ENCODE assay signal across 2 cellular contexts in the genomic region with DNA sequence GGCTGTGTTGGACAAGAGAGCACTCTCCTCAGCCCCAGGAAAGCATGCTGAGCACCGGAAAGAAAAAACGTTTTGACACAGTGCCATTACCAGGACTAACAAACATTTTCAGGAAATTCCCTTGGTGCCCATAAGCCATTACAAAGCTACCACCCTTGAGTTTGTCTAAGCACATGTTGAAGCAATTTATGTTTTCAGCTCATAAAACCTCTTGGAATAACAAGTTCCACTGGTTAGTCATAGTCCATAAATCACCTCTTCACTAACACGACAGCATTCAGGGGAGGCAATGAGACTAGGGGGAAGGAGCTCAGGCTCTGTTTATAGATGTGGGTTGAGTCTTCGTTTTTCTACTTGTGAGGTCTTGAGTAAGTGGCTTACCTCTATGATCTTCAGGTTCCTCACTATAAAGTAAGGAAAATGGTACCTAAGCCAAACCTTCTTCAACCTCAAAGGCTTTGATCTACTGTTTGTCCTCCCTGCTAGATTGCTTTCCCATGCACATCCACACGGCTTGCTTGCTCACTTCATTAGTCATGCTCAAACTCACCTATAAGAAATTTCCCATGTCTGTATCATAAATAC.
TF ChIP-seq lines count a peak whose summit lies in the region.

No MANE protein-coding gene starts in this region.

TF ChIP-seq in A549, 52 proteins besides CTCF, POLR2A, EP300 and RAD21 (continued from another document):
- TF ChIP-seq, protein P1, sequence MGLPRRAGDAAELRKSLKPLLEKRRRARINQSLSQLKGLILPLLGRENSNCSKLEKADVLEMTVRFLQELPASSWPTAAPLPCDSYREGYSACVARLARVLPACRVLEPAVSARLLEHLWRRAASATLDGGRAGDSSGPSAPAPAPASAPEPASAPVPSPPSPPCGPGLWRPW (IDR thresholded peaks at IDR 0.05), result peak; percentile 83
- TF ChIP-seq, protein P2, sequence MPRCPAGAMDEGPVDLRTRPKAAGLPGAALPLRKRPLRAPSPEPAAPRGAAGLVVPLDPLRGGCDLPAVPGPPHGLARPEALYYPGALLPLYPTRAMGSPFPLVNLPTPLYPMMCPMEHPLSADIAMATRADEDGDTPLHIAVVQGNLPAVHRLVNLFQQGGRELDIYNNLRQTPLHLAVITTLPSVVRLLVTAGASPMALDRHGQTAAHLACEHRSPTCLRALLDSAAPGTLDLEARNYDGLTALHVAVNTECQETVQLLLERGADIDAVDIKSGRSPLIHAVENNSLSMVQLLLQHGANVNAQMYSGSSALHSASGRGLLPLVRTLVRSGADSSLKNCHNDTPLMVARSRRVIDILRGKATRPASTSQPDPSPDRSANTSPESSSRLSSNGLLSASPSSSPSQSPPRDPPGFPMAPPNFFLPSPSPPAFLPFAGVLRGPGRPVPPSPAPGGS (IDR thresholded peaks at IDR 0.05), result peak; percentile 98; the same call in 2 of the 3 replicates
- TF ChIP-seq FOSB (CRISPR knock-in tag; IDR thresholded peaks at IDR 0.05), result no peak
- TF ChIP-seq RFX5 (IDR thresholded peaks at IDR 0.05), result no peak
- TF ChIP-seq JUN (IDR thresholded peaks at IDR 0.05), result peak; percentile 98 to 99; a peak in 4 of 5 replicates
- peak; percentile 95 for TF ChIP-seq FOSL2 (IDR thresholded peaks at IDR 0.05)
- peak; percentile 89 for TF ChIP-seq FOSL2 (CRISPR knock-in tag; IDR thresholded peaks at IDR 0.05)
- TF ChIP-seq, protein P3, sequence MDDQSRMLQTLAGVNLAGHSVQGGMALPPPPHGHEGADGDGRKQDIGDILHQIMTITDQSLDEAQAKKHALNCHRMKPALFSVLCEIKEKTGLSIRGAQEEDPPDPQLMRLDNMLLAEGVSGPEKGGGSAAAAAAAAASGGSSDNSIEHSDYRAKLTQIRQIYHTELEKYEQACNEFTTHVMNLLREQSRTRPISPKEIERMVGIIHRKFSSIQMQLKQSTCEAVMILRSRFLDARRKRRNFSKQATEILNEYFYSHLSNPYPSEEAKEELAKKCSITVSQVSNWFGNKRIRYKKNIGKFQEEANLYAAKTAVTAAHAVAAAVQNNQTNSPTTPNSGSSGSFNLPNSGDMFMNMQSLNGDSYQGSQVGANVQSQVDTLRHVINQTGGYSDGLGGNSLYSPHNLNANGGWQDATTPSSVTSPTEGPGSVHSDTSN (IDR thresholded peaks at IDR 0.05), result peak; percentile 88
- peak; percentile 99 for TF ChIP-seq JUNB (IDR thresholded peaks at IDR 0.05)
- TF ChIP-seq, protein P4, sequence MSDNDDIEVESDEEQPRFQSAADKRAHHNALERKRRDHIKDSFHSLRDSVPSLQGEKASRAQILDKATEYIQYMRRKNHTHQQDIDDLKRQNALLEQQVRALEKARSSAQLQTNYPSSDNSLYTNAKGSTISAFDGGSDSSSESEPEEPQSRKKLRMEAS (IDR thresholded peaks at IDR 0.05), result peak; percentile 94

TF ChIP-seq in HCT116, 20 proteins besides CTCF, POLR2A, EP300 and RAD21 (continued from another document):
- TF ChIP-seq EZH2phosphoT487 (IDR thresholded peaks at IDR 0.05; ENCODE audit: borderline replicate concordance) (no peak), POLR2AphosphoS5 (IDR thresholded peaks at IDR 0.05; ENCODE audit: low read depth, low read length) (peak; percentile 39; the same call in 1 of the 2 replicates), SP1 (IDR thresholded peaks at IDR 0.05; ENCODE audit: low read depth) (peak; percentile 96), ELF1 (IDR thresholded peaks at IDR 0.05; ENCODE audit: borderline replicate concordance, low read depth) (0 out of 2 replicates have a peak, but pooled peaks have one; percentile 2), TCF7L2 (IDR thresholded peaks at IDR 0.05; ENCODE audit: borderline replicate concordance, extremely low read depth, insufficient read depth, insufficient read length) (no peak), YY1 (IDR thresholded peaks at IDR 0.05; ENCODE audit: extremely low read depth, insufficient replicate concordance, low read depth, low read length) (no peak), SRF (IDR thresholded peaks at IDR 0.05; ENCODE audit: low read depth) (peak; percentile 72), EGR1 (IDR thresholded peaks at IDR 0.05; ENCODE audit: low read depth) (0 out of 2 replicates have a peak, but pooled peaks have one; percentile 39)
- TF ChIP-seq, protein P4 (IDR thresholded peaks at IDR 0.05), result peak; percentile 96
- TF ChIP-seq, protein P5, sequence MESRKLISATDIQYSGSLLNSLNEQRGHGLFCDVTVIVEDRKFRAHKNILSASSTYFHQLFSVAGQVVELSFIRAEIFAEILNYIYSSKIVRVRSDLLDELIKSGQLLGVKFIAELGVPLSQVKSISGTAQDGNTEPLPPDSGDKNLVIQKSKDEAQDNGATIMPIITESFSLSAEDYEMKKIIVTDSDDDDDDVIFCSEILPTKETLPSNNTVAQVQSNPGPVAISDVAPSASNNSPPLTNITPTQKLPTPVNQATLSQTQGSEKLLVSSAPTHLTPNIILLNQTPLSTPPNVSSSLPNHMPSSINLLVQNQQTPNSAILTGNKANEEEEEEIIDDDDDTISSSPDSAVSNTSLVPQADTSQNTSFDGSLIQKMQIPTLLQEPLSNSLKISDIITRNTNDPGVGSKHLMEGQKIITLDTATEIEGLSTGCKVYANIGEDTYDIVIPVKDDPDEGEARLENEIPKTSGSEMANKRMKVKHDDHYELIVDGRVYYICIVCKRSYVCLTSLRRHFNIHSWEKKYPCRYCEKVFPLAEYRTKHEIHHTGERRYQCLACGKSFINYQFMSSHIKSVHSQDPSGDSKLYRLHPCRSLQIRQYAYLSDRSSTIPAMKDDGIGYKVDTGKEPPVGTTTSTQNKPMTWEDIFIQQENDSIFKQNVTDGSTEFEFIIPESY (IDR thresholded peaks at IDR 0.05; ENCODE audit: extremely low read depth, insufficient replicate concordance, low read length), result peak; percentile 86
TF ChIP-seq in HCT116: peak in this region for 12.
